Comparison of ENCODE assay signal across 2 cellular contexts in the genomic region with DNA sequence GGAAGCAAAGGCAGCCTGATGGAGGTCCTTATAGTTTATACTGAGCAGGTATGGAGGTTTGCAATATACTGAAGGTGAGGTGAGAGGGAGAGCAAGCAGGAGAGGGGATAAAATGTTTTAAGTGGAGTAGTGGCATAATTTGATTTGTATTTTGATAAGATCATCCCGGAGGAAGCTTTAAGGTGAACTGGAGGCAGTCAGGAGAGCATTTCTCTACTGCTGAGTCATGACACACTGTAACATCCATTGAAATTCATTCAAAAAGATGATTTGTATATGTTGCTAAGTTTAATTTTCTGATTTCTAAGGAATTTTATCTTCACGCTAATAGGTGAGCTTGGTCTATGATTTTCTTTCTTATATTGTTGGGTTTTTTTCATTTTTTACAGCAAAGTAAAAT.
TF ChIP-seq lines count a peak whose summit lies in the region.

No MANE protein-coding gene starts in this region.

TF ChIP-seq in SK-N-SH, 30 proteins besides CTCF, POLR2A, EP300 and RAD21 (continued from another document):
- TF ChIP-seq, protein P1, sequence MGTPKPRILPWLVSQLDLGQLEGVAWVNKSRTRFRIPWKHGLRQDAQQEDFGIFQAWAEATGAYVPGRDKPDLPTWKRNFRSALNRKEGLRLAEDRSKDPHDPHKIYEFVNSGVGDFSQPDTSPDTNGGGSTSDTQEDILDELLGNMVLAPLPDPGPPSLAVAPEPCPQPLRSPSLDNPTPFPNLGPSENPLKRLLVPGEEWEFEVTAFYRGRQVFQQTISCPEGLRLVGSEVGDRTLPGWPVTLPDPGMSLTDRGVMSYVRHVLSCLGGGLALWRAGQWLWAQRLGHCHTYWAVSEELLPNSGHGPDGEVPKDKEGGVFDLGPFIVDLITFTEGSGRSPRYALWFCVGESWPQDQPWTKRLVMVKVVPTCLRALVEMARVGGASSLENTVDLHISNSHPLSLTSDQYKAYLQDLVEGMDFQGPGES (IDR thresholded peaks at IDR 0.05; ENCODE audit: low read depth, low read length), result no peak
- TF ChIP-seq, protein P2, sequence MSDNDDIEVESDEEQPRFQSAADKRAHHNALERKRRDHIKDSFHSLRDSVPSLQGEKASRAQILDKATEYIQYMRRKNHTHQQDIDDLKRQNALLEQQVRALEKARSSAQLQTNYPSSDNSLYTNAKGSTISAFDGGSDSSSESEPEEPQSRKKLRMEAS (IDR thresholded peaks at IDR 0.05; ENCODE audit: low read depth), result no peak
- TF ChIP-seq, protein P3, sequence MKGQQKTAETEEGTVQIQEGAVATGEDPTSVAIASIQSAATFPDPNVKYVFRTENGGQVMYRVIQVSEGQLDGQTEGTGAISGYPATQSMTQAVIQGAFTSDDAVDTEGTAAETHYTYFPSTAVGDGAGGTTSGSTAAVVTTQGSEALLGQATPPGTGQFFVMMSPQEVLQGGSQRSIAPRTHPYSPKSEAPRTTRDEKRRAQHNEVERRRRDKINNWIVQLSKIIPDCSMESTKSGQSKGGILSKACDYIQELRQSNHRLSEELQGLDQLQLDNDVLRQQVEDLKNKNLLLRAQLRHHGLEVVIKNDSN (IDR thresholded peaks at IDR 0.05; ENCODE audit: borderline replicate concordance, low read depth), result no peak
- no peak for TF ChIP-seq TEAD4 (IDR thresholded peaks at IDR 0.05; ENCODE audit: borderline replicate concordance, insufficient read depth)
- TF ChIP-seq, protein P4, sequence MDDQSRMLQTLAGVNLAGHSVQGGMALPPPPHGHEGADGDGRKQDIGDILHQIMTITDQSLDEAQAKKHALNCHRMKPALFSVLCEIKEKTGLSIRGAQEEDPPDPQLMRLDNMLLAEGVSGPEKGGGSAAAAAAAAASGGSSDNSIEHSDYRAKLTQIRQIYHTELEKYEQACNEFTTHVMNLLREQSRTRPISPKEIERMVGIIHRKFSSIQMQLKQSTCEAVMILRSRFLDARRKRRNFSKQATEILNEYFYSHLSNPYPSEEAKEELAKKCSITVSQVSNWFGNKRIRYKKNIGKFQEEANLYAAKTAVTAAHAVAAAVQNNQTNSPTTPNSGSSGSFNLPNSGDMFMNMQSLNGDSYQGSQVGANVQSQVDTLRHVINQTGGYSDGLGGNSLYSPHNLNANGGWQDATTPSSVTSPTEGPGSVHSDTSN (IDR thresholded peaks at IDR 0.05), result no peak
- no peak for TF ChIP-seq EZH2phosphoT487 (IDR thresholded peaks at IDR 0.05; ENCODE audit: borderline replicate concordance, low read depth)

TF ChIP-seq in GM23338, 12 proteins besides CTCF, POLR2A, EP300 and RAD21:
- TF ChIP-seq, protein P5, sequence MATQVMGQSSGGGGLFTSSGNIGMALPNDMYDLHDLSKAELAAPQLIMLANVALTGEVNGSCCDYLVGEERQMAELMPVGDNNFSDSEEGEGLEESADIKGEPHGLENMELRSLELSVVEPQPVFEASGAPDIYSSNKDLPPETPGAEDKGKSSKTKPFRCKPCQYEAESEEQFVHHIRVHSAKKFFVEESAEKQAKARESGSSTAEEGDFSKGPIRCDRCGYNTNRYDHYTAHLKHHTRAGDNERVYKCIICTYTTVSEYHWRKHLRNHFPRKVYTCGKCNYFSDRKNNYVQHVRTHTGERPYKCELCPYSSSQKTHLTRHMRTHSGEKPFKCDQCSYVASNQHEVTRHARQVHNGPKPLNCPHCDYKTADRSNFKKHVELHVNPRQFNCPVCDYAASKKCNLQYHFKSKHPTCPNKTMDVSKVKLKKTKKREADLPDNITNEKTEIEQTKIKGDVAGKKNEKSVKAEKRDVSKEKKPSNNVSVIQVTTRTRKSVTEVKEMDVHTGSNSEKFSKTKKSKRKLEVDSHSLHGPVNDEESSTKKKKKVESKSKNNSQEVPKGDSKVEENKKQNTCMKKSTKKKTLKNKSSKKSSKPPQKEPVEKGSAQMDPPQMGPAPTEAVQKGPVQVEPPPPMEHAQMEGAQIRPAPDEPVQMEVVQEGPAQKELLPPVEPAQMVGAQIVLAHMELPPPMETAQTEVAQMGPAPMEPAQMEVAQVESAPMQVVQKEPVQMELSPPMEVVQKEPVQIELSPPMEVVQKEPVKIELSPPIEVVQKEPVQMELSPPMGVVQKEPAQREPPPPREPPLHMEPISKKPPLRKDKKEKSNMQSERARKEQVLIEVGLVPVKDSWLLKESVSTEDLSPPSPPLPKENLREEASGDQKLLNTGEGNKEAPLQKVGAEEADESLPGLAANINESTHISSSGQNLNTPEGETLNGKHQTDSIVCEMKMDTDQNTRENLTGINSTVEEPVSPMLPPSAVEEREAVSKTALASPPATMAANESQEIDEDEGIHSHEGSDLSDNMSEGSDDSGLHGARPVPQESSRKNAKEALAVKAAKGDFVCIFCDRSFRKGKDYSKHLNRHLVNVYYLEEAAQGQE (IDR thresholded peaks at IDR 0.05; ENCODE audit: unreplicated experiment), result no peak
- TF ChIP-seq EZH2 (IDR thresholded peaks at IDR 0.05; ENCODE audit: low read depth, unreplicated experiment) (no peak), JUNB (IDR thresholded peaks at IDR 0.05; ENCODE audit: unreplicated experiment) (no peak), CREB1 (CRISPR knock-in tag; IDR thresholded peaks at IDR 0.05; ENCODE audit: low read depth) (no peak), ZNF331 (CRISPR knock-in tag; IDR thresholded peaks at IDR 0.05; ENCODE audit: low read depth) (no peak), NANOG (IDR thresholded peaks at IDR 0.05; ENCODE audit: borderline replicate concordance) (no peak), POLR2AphosphoS5 (IDR thresholded peaks at IDR 0.05; ENCODE audit: low read depth) (no peak)
- TF ChIP-seq, protein P6, sequence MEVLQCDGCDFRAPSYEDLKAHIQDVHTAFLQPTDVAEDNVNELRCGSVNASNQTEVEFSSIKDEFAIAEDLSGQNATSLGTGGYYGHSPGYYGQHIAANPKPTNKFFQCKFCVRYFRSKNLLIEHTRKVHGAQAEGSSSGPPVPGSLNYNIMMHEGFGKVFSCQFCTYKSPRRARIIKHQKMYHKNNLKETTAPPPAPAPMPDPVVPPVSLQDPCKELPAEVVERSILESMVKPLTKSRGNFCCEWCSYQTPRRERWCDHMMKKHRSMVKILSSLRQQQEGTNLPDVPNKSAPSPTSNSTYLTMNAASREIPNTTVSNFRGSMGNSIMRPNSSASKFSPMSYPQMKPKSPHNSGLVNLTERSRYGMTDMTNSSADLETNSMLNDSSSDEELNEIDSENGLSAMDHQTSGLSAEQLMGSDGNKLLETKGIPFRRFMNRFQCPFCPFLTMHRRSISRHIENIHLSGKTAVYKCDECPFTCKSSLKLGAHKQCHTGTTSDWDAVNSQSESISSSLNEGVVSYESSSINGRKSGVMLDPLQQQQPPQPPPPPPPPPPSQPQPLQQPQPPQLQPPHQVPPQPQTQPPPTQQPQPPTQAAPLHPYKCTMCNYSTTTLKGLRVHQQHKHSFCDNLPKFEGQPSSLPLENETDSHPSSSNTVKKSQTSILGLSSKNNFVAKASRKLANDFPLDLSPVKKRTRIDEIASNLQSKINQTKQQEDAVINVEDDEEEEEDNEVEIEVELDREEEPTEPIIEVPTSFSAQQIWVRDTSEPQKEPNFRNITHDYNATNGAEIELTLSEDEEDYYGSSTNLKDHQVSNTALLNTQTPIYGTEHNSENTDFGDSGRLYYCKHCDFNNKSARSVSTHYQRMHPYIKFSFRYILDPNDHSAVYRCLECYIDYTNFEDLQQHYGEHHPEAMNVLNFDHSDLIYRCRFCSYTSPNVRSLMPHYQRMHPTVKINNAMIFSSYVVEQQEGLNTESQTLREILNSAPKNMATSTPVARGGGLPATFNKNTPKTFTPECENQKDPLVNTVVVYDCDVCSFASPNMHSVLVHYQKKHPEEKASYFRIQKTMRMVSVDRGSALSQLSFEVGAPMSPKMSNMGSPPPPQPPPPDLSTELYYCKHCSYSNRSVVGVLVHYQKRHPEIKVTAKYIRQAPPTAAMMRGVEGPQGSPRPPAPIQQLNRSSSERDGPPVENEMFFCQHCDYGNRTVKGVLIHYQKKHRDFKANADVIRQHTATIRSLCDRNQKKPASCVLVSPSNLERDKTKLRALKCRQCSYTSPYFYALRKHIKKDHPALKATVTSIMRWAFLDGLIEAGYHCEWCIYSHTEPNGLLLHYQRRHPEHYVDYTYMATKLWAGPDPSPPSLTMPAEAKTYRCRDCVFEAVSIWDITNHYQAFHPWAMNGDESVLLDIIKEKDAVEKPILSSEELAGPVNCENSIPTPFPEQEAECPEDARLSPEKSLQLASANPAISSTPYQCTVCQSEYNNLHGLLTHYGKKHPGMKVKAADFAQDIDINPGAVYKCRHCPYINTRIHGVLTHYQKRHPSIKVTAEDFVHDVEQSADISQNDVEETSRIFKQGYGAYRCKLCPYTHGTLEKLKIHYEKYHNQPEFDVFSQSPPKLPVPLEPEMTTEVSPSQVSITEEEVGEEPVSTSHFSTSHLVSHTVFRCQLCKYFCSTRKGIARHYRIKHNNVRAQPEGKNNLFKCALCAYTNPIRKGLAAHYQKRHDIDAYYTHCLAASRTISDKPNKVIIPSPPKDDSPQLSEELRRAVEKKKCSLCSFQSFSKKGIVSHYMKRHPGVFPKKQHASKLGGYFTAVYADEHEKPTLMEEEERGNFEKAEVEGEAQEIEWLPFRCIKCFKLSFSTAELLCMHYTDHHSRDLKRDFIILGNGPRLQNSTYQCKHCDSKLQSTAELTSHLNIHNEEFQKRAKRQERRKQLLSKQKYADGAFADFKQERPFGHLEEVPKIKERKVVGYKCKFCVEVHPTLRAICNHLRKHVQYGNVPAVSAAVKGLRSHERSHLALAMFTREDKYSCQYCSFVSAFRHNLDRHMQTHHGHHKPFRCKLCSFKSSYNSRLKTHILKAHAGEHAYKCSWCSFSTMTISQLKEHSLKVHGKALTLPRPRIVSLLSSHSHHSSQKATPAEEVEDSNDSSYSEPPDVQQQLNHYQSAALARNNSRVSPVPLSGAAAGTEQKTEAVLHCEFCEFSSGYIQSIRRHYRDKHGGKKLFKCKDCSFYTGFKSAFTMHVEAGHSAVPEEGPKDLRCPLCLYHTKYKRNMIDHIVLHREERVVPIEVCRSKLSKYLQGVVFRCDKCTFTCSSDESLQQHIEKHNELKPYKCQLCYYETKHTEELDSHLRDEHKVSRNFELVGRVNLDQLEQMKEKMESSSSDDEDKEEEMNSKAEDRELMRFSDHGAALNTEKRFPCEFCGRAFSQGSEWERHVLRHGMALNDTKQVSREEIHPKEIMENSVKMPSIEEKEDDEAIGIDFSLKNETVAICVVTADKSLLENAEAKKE (CRISPR knock-in tag; IDR thresholded peaks at IDR 0.05), result no peak
